In genomic region chr11:36490026-36490806, GRCh38 we compare ENCODE assay signal across 22 cellular contexts. TPM values are rescaled to one million over a fixed set of nuclear protein-coding genes. Genes with fewer than 3 reads are reported as not detected.
DNase-seq lines count a peak whose midpoint lies in the region; ATAC-seq, FAIRE-seq and TF ChIP-seq lines count a peak whose summit lies in the region.
"Had no signal": no experiment of that assay in that cellular context is flagged by ENCODE, and none has a peak within 500 bp of the region (broad histone marks: within the 10 kb centered on the region; RNA-seq: fewer than 3 reads in every experiment).

No MANE protein-coding gene starts in this region.

- H3K79me2 ChIP-seq in mammary epithelial cell (ENCODE audit: insufficient read depth, low read length) (peaks cover 8% of the 10 kb centered on the region), HepG2 (ENCODE audit: insufficient read depth, low read length) (no peaks in the 10 kb centered on the region), GM12878 (ENCODE audit: control insufficient read depth, insufficient read depth, low read length) (no peaks in the 10 kb centered on the region)

- peaks cover 24% of the 10 kb centered on the region for H3K36me3 ChIP-seq in mammary epithelial cell (ENCODE audit: insufficient read depth, low read length)
- H3K36me3 ChIP-seq in HepG2 (replicated peaks in 1 of 2; ENCODE audit: control insufficient read depth in 1 of 2, insufficient read depth in 2 of 2, low read length in 2 of 2): peaks cover 17 to 48% of the 10 kb centered on the region in 2 experiments
- peaks cover 0 to 79% (median 7%) of the 10 kb centered on the region in 4 donors for H3K36me3 ChIP-seq in right lobe of liver
- H3K36me3 ChIP-seq in GM12878 (ENCODE audit: control insufficient read depth in 2 of 2, insufficient read depth in 2 of 2, low read length in 1 of 2): peaks cover 10 to 14% of the 10 kb centered on the region in 2 experiments
- H3K36me3 ChIP-seq in HAP-1 (replicated peaks): peaks cover 46% of the 10 kb centered on the region

- no peaks in the 10 kb centered on the region for H4K20me1 ChIP-seq in mammary epithelial cell (ENCODE audit: insufficient read depth, low read length)
- 0 out of 2 replicates have a peak, but pooled peaks cover 3% of the 10 kb centered on the region for H4K20me1 ChIP-seq in HepG2 (ENCODE audit: insufficient read depth, low read length)
- H4K20me1 ChIP-seq in GM12878 (ENCODE audit: control insufficient read depth, insufficient read depth): no peaks in the 10 kb centered on the region

- no peak for DNase-seq in MCF 10A (ENCODE audit: unreplicated experiment)
- DNase-seq in mammary epithelial cell: no peak
- no peak for DNase-seq in HepG2 (ENCODE audit: low spot score)
- DNase-seq in right lobe of liver: no peak
- DNase-seq in GM12878 (ENCODE audit: low read depth, low spot score): no peak
- no peak for DNase-seq in stimulated activated effector memory CD8-positive, alpha-beta T cell treated with anti-CD3 and anti-CD28 coated beads, Interleukin-12 subunit alpha, Interleukin-12 subunit beta, amount 100 ng/mL, for 72 hours (ENCODE audit: low spot score in 2 of 2)
- DNase-seq in HAP-1 (ENCODE audit: low spot score in 2 of 2): no peak
- DNase-seq: 8988T; ACHN; AML-193; C1 segment of cervical spinal cord; Calu3; CD4-positive, alpha-beta memory T cell; COR-L47; DMS53; DMS79 treated with DMSO at 0.1 percent for 48 hours; GF-D8; GOT3; H7 had no signal

- no peaks in the 10 kb centered on the region for H3K4me1 Mint-ChIP-seq in MCF 10A (ENCODE audit: insufficient read depth, unreplicated experiment)
- peaks cover 26% of the 10 kb centered on the region for H3K4me1 Mint-ChIP-seq in stimulated activated effector memory CD8-positive, alpha-beta T cell treated with anti-CD3 and anti-CD28 coated beads, Interleukin-12 subunit alpha, Interleukin-12 subunit beta, amount 100 ng/mL, for 72 hours

- dilution Hi-C loops in mammary epithelial cell (cut with HindIII; ENCODE audit: low sequenced_read_pairs): no loop called here

- TF ChIP-seq RAD21 in HepG2 (CRISPR knock-in tag; IDR thresholded peaks at IDR 0.05) (no peak), GM12878 (IDR thresholded peaks at IDR 0.05; ENCODE audit: insufficient read depth, low read depth, low read length) (no peak)

- BruUV-seq in MCF 10A (replicated peaks; lab: Mats Ljungman, UMichigan) (no TSS peak), mammary epithelial cell (replicated peaks; lab: Mats Ljungman, UMichigan) (no TSS peak), HepG2 (replicated peaks; lab: Mats Ljungman, UMichigan) (TSS peak; percentile 14), GM12878 (replicated peaks; lab: Mats Ljungman, UMichigan) (TSS peak; percentile 11)

- CTCF ChIA-PET in MCF 10A (lab: Yijun Ruan, JAX): interaction anchor here (0.9 to 4.3 kb wide), 4 partner anchors 10 to 1036 kb away, joined by 3 to 61 read pairs (median 4); no protein-coding TSS in a partner anchor
- CTCF ChIA-PET in mammary epithelial cell (lab: Charles Lee; ENCODE audit: low non-redundant PET): no interaction called here
- CTCF ChIA-PET in HepG2 (lab: Yijun Ruan, JAX; ENCODE audit: low intra/inter-chr PET ratio, low total read pairs): no interaction called here
- CTCF ChIA-PET in GM12878 (lab: Yijun Ruan, JAX): interaction anchor here (0.6 to 9.7 kb wide), 4 partner anchors 11 to 200 kb away, joined by 3 to 118 read pairs (median 34); no protein-coding TSS in a partner anchor

- H3K27ac Mint-ChIP-seq in MCF 10A (ENCODE audit: low read depth, unreplicated experiment): peak overlapping the region; percentile 8
- peak overlapping the region; percentile 33 for H3K27ac Mint-ChIP-seq in stimulated activated effector memory CD8-positive, alpha-beta T cell treated with anti-CD3 and anti-CD28 coated beads, Interleukin-12 subunit alpha, Interleukin-12 subunit beta, amount 100 ng/mL, for 72 hours

- in situ Hi-C loops in mammary epithelial cell (cut with MboI; ENCODE audit: low sequenced_read_pairs in 2 of 2) (loop anchor here in 1 of 2 donors (5.0 kb wide), 1 partner anchor 203 kb away; the partner anchor contains the start of gene COMMD9), HepG2 (cut with HindIII; ENCODE audit: extremely low pct_ligation_motif_present, low pct_unique_long_range_greater_than_20kb) (loop anchor here (10.0 to 25.0 kb wide), 2 partner anchors 55 to 878 kb away; partner anchors contain the start of gene FJX1), GM12878 (cut with MboI) (loop anchor here (5.0 kb wide), 1 partner anchor 198 kb away; no protein-coding TSS in a partner anchor), HAP-1 (cut with MboI; ENCODE audit: low sequenced_read_pairs) (loop anchor here (25.0 kb wide), 1 partner anchor 1003 kb away; no protein-coding TSS in a partner anchor)

- TF ChIP-seq EP300 in HepG2 (IDR thresholded peaks at IDR 0.05; ENCODE audit: low read depth in 2 of 2, low read length in 2 of 2) (no peak), HepG2 (CRISPR knock-in tag; IDR thresholded peaks at IDR 0.05; ENCODE audit: borderline replicate concordance) (no peak), GM12878 (IDR thresholded peaks at IDR 0.05; ENCODE audit: borderline replicate concordance in 1 of 2, control insufficient read depth in 1 of 2, low read depth in 2 of 2, low read length in 2 of 2) (no peak)

- 82% methylated on average over 16 of the region's 16 CpGs for WGBS in mammary epithelial cell (ENCODE audit: low coverage, missing lambda C conversion rate)
- WGBS in HepG2 (ENCODE audit: low lambda C conversion rate): 96% methylated on average over 16 of the region's 16 CpGs
- WGBS in right lobe of liver (ENCODE audit: insufficient coverage, low coverage, low lambda C conversion rate, missing lambda C conversion rate): 87% methylated on average over 13 of the region's 16 CpGs
- 94% methylated on average over 16 of the region's 16 CpGs for WGBS in GM12878 (ENCODE audit: insufficient coverage, insufficient replicate concordance, low lambda C conversion rate, missing lambda C conversion rate)

- SMC1A ChIA-PET in GM12878 (lab: Charles Lee; ENCODE audit: uncharacterized antibody, unreplicated experiment): interaction anchor here (0.7 kb wide), 1 partner anchor 202 kb away, joined by 3 read pairs; no protein-coding TSS in a partner anchor

- ATAC-seq in HepG2 (no peak), right lobe of liver (no peak), GM12878 (no peak), esophagus mucosa (no peak)
- no peak for ATAC-seq in stimulated activated effector memory CD8-positive, alpha-beta T cell treated with anti-CD3 and anti-CD28 coated beads, Interleukin-12 subunit alpha, Interleukin-12 subunit beta, amount 100 ng/mL, for 72 hours
- ATAC-seq: A549, HCT116 had no signal

- H3K27ac ChIP-seq in mammary epithelial cell (ENCODE audit: insufficient read depth, low read depth, low read length) (no peak overlapping the region), HepG2 (ENCODE audit: extremely low read length, insufficient read depth, low read length) (no peak overlapping the region), right lobe of liver (no peak overlapping the region), GM12878 (ENCODE audit: control insufficient read depth, insufficient read depth) (no peak overlapping the region)
- H3K27ac ChIP-seq: A549 had no signal

- H3K27me3 ChIP-seq in mammary epithelial cell (ENCODE audit: insufficient read depth, low read length) (no peaks in the 10 kb centered on the region), HepG2 (ENCODE audit: control insufficient read depth in 1 of 2, insufficient read depth in 2 of 2, low read length in 2 of 2) (no peaks in the 10 kb centered on the region), right lobe of liver (no peaks in the 10 kb centered on the region), GM12878 (replicated peaks in 1 of 2; ENCODE audit: control insufficient read depth in 2 of 2, insufficient read depth in 2 of 2, low read length in 1 of 2) (no peaks in the 10 kb centered on the region), HAP-1 (ENCODE audit: low read depth) (no peaks in the 10 kb centered on the region)

- H3K36me3 Mint-ChIP-seq in MCF 10A (ENCODE audit: insufficient read depth, unreplicated experiment): peaks cover 89% of the 10 kb centered on the region
- peaks cover 92% of the 10 kb centered on the region for H3K36me3 Mint-ChIP-seq in stimulated activated effector memory CD8-positive, alpha-beta T cell treated with anti-CD3 and anti-CD28 coated beads, Interleukin-12 subunit alpha, Interleukin-12 subunit beta, amount 100 ng/mL, for 72 hours

- H3K9me3 Mint-ChIP-seq in MCF 10A (ENCODE audit: unreplicated experiment): no peaks in the 10 kb centered on the region
- no peaks in the 10 kb centered on the region for H3K9me3 Mint-ChIP-seq in stimulated activated effector memory CD8-positive, alpha-beta T cell treated with anti-CD3 and anti-CD28 coated beads, Interleukin-12 subunit alpha, Interleukin-12 subunit beta, amount 100 ng/mL, for 72 hours
- H3K9me3 Mint-ChIP-seq: CD4-positive, alpha-beta memory T cell had no signal

- H3K4me1 ChIP-seq in mammary epithelial cell (ENCODE audit: insufficient read depth, low read length) (no peaks in the 10 kb centered on the region), HepG2 (ENCODE audit: insufficient read depth, low read length) (no peaks in the 10 kb centered on the region), right lobe of liver (no peaks in the 10 kb centered on the region), GM12878 (ENCODE audit: control insufficient read depth, insufficient read depth, low read length) (peaks cover 8% of the 10 kb centered on the region; the same call in 1 of the 2 replicates), HAP-1 (no peaks in the 10 kb centered on the region)
- H3K4me1 ChIP-seq: A549 had no signal

- no peaks in the 10 kb centered on the region for H3K27me3 Mint-ChIP-seq in MCF 10A (ENCODE audit: insufficient read depth, unreplicated experiment)
- H3K27me3 Mint-ChIP-seq: CD4-positive, alpha-beta memory T cell had no signal

- H3K9me3 ChIP-seq in mammary epithelial cell (replicated peaks; ENCODE audit: insufficient read depth, low read length) (no peaks in the 10 kb centered on the region), HepG2 (ENCODE audit: low read length) (no peaks in the 10 kb centered on the region), right lobe of liver (no peaks in the 10 kb centered on the region), GM12878 (replicated peaks; ENCODE audit: control insufficient read depth, insufficient read depth, low read length) (no peaks in the 10 kb centered on the region), HAP-1 (no peaks in the 10 kb centered on the region)
- H3K9me3 ChIP-seq: A549 had no signal

- intact Hi-C loops in MCF 10A (cut with micrococcal nuclease): loop anchor here (5.0 kb wide), 2 partner anchors 183 to 873 kb away; partner anchors contain the start of gene FJX1
- intact Hi-C loops in mammary epithelial cell (cut with micrococcal nuclease): no loop called here
- intact Hi-C loops in HepG2 (cut with micrococcal nuclease; ENCODE audit: unreplicated experiment): no loop called here
- intact Hi-C loops in right lobe of liver (cut with DNase I): no loop called here
- intact Hi-C loops in GM12878 (cut with micrococcal nuclease; ENCODE audit: unreplicated experiment): loop anchor here (10.0 kb wide), 1 partner anchor 355 kb away; no protein-coding TSS in a partner anchor

- TF ChIP-seq POLR2A in HepG2 (IDR thresholded peaks at IDR 0.05; ENCODE audit: insufficient read depth in 1 of 2, low read depth in 2 of 2, low read length in 2 of 2) (no peak), right lobe of liver (IDR thresholded peaks at IDR 0.05) (no peak), GM12878 (IDR thresholded peaks at IDR 0.05; ENCODE audit: low read depth, low read length) (no peak)

- H2AFZ ChIP-seq in mammary epithelial cell (ENCODE audit: low read depth, low read length) (no peak overlapping the region), HepG2 (ENCODE audit: low read length) (no peak overlapping the region), GM12878 (ENCODE audit: control insufficient read depth, low read depth, low read length) (no peak overlapping the region)

- POLR2A ChIA-PET in MCF 10A (lab: Yijun Ruan, JAX): no interaction called here
- POLR2A ChIA-PET in HepG2 (lab: Yijun Ruan, JAX): no interaction called here
- POLR2A ChIA-PET in GM12878 (lab: Charles Lee): no interaction called here

- H3K9ac ChIP-seq in mammary epithelial cell (ENCODE audit: insufficient read depth, low read length) (no peak overlapping the region), HepG2 (ENCODE audit: insufficient read depth, low read depth, low read length) (no peak overlapping the region), GM12878 (ENCODE audit: control insufficient read depth, insufficient read depth, low read length) (no peak overlapping the region)

- RAD21 ChIA-PET in GM12878 (lab: Charles Lee; ENCODE audit: unreplicated experiment): no interaction called here

- TF ChIP-seq CTCF in MCF 10A (IDR thresholded peaks at IDR 0.05; ENCODE audit: unreplicated experiment): no peak
- no peak for TF ChIP-seq CTCF in mammary epithelial cell (conservative IDR thresholded peaks at IDR 0.05 in 1 of 2, IDR thresholded peaks at IDR 0.05 in 1 of 2; ENCODE audit: extremely low read depth in 1 of 2, insufficient read depth in 1 of 2, low read depth in 1 of 2, low read length in 2 of 2)
- TF ChIP-seq CTCF in HepG2 (CRISPR knock-in tag; IDR thresholded peaks at IDR 0.05): no peak
- no peak for TF ChIP-seq CTCF in right lobe of liver (IDR thresholded peaks at IDR 0.05)
- TF ChIP-seq CTCF in GM12878 (IDR thresholded peaks at IDR 0.05 in 2 of 3, conservative IDR thresholded peaks at IDR 0.05 in 1 of 3; ENCODE audit: control insufficient read depth in 2 of 3, extremely low read depth in 1 of 3, insufficient read depth in 1 of 3, low read depth in 3 of 3, low read length in 3 of 3): no peak

- H3K4me3 ChIP-seq in mammary epithelial cell (replicated peaks in 1 of 3; ENCODE audit: insufficient read depth in 1 of 3, low read depth in 2 of 3, low read length in 3 of 3) (no peak overlapping the region), HepG2 (replicated peaks in 1 of 3; ENCODE audit: insufficient read depth in 1 of 3, low read depth in 2 of 3, low read length in 3 of 3) (no peak overlapping the region), right lobe of liver (no peak overlapping the region), GM12878 (no peak overlapping the region), HAP-1 (no peak overlapping the region)
- H3K4me3 ChIP-seq: A549 had no signal

- no peak overlapping the region for H3K4me3 Mint-ChIP-seq in MCF 10A (ENCODE audit: unreplicated experiment)
- H3K4me3 Mint-ChIP-seq in stimulated activated effector memory CD8-positive, alpha-beta T cell treated with anti-CD3 and anti-CD28 coated beads, Interleukin-12 subunit alpha, Interleukin-12 subunit beta, amount 100 ng/mL, for 72 hours: no peak overlapping the region

- H3K4me2 ChIP-seq in mammary epithelial cell (ENCODE audit: insufficient read depth, low read depth, low read length) (no peak overlapping the region), HepG2 (ENCODE audit: low read depth, low read length) (no peak overlapping the region), GM12878 (ENCODE audit: control insufficient read depth, insufficient read depth) (no peak overlapping the region)
- H3K4me2 ChIP-seq: A549 had no signal

- FAIRE-seq in HepG2 (lab: Jason Lieb, UNC) (no peak), GM12878 (lab: Jason Lieb, UNC) (no peak)
- FAIRE-seq: A549 had no signal

RNA-seq across cellular contexts. Expression of gene TRAF6, which starts 19.9 kb away (rescaled TPM):
- total RNA-seq in MCF 10A (2022) (9.2 and 12.2 TPM in 2 replicates), mammary epithelial cell (10 to 100 TPM; 11.2 to 21.0 TPM), HepG2 (2016; rRNA removed; fragmentation: Illumina TruSeq; extraction: Trizol) (5.9 and 6.5 TPM in 2 replicates), right lobe of liver (1 to 10 TPM; 4.9 to 7.4 (median 6.7) TPM), GM12878 (2014; rRNA removed) (6.3 and 7.5 TPM in 2 replicates), GM12878 (2014; rRNA removed; fragmentation: Illumina TruSeq; extraction: Trizol) (4.8 and 6.9 TPM in 2 replicates), GM12878 (2021) (6.7 and 7.1 TPM in 2 replicates), esophagus mucosa (7.9 TPM)
- polyA plus RNA-seq in mammary epithelial cell (6.5 TPM), HepG2 (2011; rRNA removed) (3.3 and 3.8 TPM in 2 replicates), GM12878 (2011; rRNA removed) (10.9 and 11.7 TPM in 2 replicates), GM12878 (2014; fragmentation: Illumina TruSeq; extraction: Trizol) (5.3 and 6.8 TPM in 2 replicates), GM12878 (2014; fragmentation: Nextera tagmentation; extraction: Ambion mirVana) (1 to 10 TPM; 1.4 to 2.6 TPM), GM12878 (2014; rRNA removed) (3.4 and 4.4 TPM in 2 replicates), GM12878 (2016; fragmentation: Nextera tagmentation; extraction: Ambion mirVana) (10 to 100 TPM in 1 of 2 experiments, 1 to 10 TPM in 1; 8.3 to 10.5 TPM)
- 10.4 TPM for polyA minus RNA-seq in mammary epithelial cell
- 0.97 and 1.5 TPM in 2 replicates for total RNA-seq in HepG2 (2016; cell fraction: cytosol; rRNA removed; fragmentation: Illumina TruSeq; extraction: Trizol; ENCODE audit: low read depth)
- 6.1 and 8.4 TPM in 2 replicates for total RNA-seq in HepG2 (2016; cell fraction: insoluble cytoplasmic fraction; rRNA removed; fragmentation: Illumina TruSeq; extraction: Trizol)
- 2.9 and 3.1 TPM in 2 replicates for total RNA-seq in HepG2 (2016; cell fraction: membrane; rRNA removed; fragmentation: Illumina TruSeq; extraction: Trizol)
- total RNA-seq in HepG2 (2016; cell fraction: nucleus; rRNA removed; fragmentation: Illumina TruSeq; extraction: Trizol): 7.3 and 7.7 TPM in 2 replicates
- polyA plus RNA-seq in HepG2 (2011; cell fraction: cytosol; rRNA removed): 1.7 and 3.2 TPM in 2 replicates
- polyA plus RNA-seq in HepG2 (2011; cell fraction: nucleus; rRNA removed): 3.8 and 4.1 TPM in 2 replicates
- 3.3 and 3.7 TPM in 2 replicates for polyA plus RNA-seq in HepG2 (2012)
- polyA plus RNA-seq in HepG2 (2016; cell fraction: cytosol; fragmentation: Illumina TruSeq; extraction: Trizol; ENCODE audit: low read depth): 0.31 and 0.53 TPM in 2 replicates
- 5.9 and 6.0 TPM in 2 replicates for polyA plus RNA-seq in HepG2 (2016; cell fraction: insoluble cytoplasmic fraction; fragmentation: Illumina TruSeq; extraction: Trizol; ENCODE audit: low read depth)
- polyA plus RNA-seq in HepG2 (2016; cell fraction: membrane; fragmentation: Illumina TruSeq; extraction: Trizol; ENCODE audit: low read depth): 0.86 and 0.92 TPM in 2 replicates
- polyA plus RNA-seq in HepG2 (2016; cell fraction: nucleus; fragmentation: Illumina TruSeq; extraction: Trizol; ENCODE audit: insufficient read depth, low read depth): 7.2 and 8.1 TPM in 2 replicates
- polyA minus RNA-seq in HepG2 (2011; rRNA and poly(A)+ RNA removed; ENCODE audit: low replicate concordance): 6.7 and 13.1 TPM in 2 replicates
- polyA minus RNA-seq in HepG2 (2011; cell fraction: cytosol; rRNA and poly(A)+ RNA removed): 2.2 and 4.3 TPM in 2 replicates
- 15.3 and 18.3 TPM in 2 replicates for polyA minus RNA-seq in HepG2 (2011; cell fraction: nucleus; rRNA and poly(A)+ RNA removed)
- 25.0 and 27.0 TPM in 2 replicates for total RNA-seq in GM12878 (2013; cell fraction: nucleolus; rRNA removed)
- polyA plus RNA-seq in GM12878 (2011; ENCODE audit: low read depth): 4.5 TPM
- polyA plus RNA-seq in GM12878 (2011; cell fraction: cytosol; rRNA removed): 5.9 and 7.5 TPM in 2 replicates
- polyA plus RNA-seq in GM12878 (2011; cell fraction: nucleus; rRNA removed): 8.3 and 12.0 TPM in 2 replicates
- polyA plus RNA-seq in GM12878 (2012): 4.3 and 4.5 TPM in 2 replicates
- polyA minus RNA-seq in GM12878 (2011; rRNA and poly(A)+ RNA removed): 9.5 and 13.5 TPM in 2 replicates
- 3.2 and 4.7 TPM in 2 replicates for polyA minus RNA-seq in GM12878 (2011; cell fraction: cytosol; rRNA and poly(A)+ RNA removed)
- polyA minus RNA-seq in GM12878 (2011; cell fraction: nucleus; rRNA and poly(A)+ RNA removed): 8.2 and 10.5 TPM in 2 replicates

Comparison
In these comparisons a context has a peak if more than half of its experiments do, and no peak if none do; other contexts are left out.
1. CTCF ChIA-PET loops: an anchor here in MCF 10A (0.9 to 4.3 kb wide) and GM12878 (0.6 to 9.7 kb wide); none called in mammary epithelial cell and HepG2.
2. intact Hi-C loops: an anchor here in MCF 10A (5.0 kb wide) and GM12878 (10.0 kb wide); none called in mammary epithelial cell, HepG2 and right lobe of liver.